Comparison of ENCODE assay signal across 21 cellular contexts in the genomic region with DNA sequence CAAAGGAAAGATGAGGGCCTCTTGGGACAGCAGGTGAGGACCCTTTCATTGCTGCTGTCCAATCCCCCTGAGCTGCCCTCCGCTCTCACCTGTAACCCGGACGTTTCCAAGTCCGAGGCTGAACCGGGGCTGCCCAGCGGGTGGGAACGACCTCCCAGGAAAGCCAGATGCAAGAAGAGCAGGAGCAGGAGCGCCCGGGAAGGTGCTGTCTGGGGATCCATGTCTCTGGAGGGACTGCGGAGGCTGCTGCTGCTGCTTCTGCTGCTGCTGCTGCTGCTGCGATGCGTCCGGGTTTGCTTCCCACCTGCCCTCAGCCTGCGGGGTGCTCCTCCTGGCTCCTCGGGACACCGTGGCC. TPM values are rescaled to one million over a fixed set of nuclear protein-coding genes. Genes with fewer than 3 reads are reported as not detected.
DNase-seq lines count a peak whose midpoint lies in the region; FAIRE-seq and TF ChIP-seq lines count a peak whose summit lies in the region.
"Had no signal": no experiment of that assay in that cellular context is flagged by ENCODE, and none has a peak within 500 bp of the region (broad histone marks: within the 10 kb centered on the region; RNA-seq: fewer than 3 reads in every experiment).

A gene (minus strand): TSS at position 333 of the 355 bp plus-strand sequence. CDS start 112 bp downstream, at position 221.

- FAIRE-seq in D721Med (lab: Jason Lieb, UNC) = no peak
- FAIRE-seq: colon, endometrium, HTR-8/SVneo had no signal

- H3K27me3 ChIP-seq in H9 (ENCODE audit: insufficient read depth, low read length) (no peaks in the 10 kb centered on the region; the same call in 1 of the 2 replicates), WERI-Rb-1 (ENCODE audit: insufficient read depth, low read depth, severe bottlenecking) (no peaks in the 10 kb centered on the region), skeletal muscle satellite cell (ENCODE audit: control insufficient read depth, insufficient read depth, low read length) (peaks cover 70% of the 10 kb centered on the region), vagina (no peaks in the 10 kb centered on the region)

- peaks cover 6 to 15% of the 10 kb centered on the region in 2 experiments; a peak in 3 of 4 replicates for H3K4me1 Mint-ChIP-seq in H9
- H3K4me1 Mint-ChIP-seq: activated CD4-positive, alpha-beta memory T cell treated with anti-CD3 and anti-CD28 coated beads, Interleukin-2, amount 10 ng/mL, durations not matched to agents 7 days and 5 days had no signal

- H3K9me3 ChIP-seq in H9 (ENCODE audit: control insufficient read depth, low read depth, low read length) (no peaks in the 10 kb centered on the region), WERI-Rb-1 (ENCODE audit: severe bottlenecking) (no peaks in the 10 kb centered on the region), skeletal muscle satellite cell (replicated peaks; ENCODE audit: low read length) (no peaks in the 10 kb centered on the region), vagina (no peaks in the 10 kb centered on the region)
- H3K9me3 ChIP-seq: ascending aorta, left lung had no signal

- no peak within 1 kb of the TSS for H2BK15ac ChIP-seq in H9 (ENCODE audit: low read depth, low read length)

- H3K9me3 Mint-ChIP-seq in H9 = no peaks in the 10 kb centered on the region
- H3K9me3 Mint-ChIP-seq: activated CD4-positive, alpha-beta memory T cell treated with anti-CD3 and anti-CD28 coated beads, Interleukin-2, amount 10 ng/mL, durations not matched to agents 7 days and 5 days; activated naive CD4-positive, alpha-beta T cell treated with anti-CD3 and anti-CD28 coated beads, Interleukin-2, amount 10 ng/mL, durations not matched to agents 7 days and 5 days; activated T-cell treated with anti-CD3 and anti-CD28 coated beads, Interleukin-2, amount 50 U/mL, for 4 hours had no signal

- H3K18ac ChIP-seq in H9 (ENCODE audit: insufficient read length, low read depth, low read length) = no peak within 1 kb of the TSS

- no peak within 1 kb of the TSS for H3K4ac ChIP-seq in H9 (ENCODE audit: low read depth, low read length)

- peak within 1 kb of the TSS in 1 of 2 experiments; percentile 31; a peak in 3 of 5 replicates for H3K4me3 Mint-ChIP-seq in H9
- H3K4me3 Mint-ChIP-seq: activated CD4-positive, alpha-beta memory T cell treated with anti-CD3 and anti-CD28 coated beads, Interleukin-2, amount 10 ng/mL, durations not matched to agents 7 days and 5 days; activated naive CD4-positive, alpha-beta T cell treated with anti-CD3 and anti-CD28 coated beads, Interleukin-2, amount 10 ng/mL, durations not matched to agents 7 days and 5 days; activated T-cell treated with anti-CD3 and anti-CD28 coated beads, Interleukin-2, amount 50 U/mL, for 4 hours had no signal

- no peak within 1 kb of the TSS; the same call in 1 of the 2 replicates for H3K14ac ChIP-seq in H9 (ENCODE audit: insufficient read depth, low read length)

- H3K9ac ChIP-seq in H9 (ENCODE audit: extremely low read depth, insufficient read length, low read length) (no peak within 1 kb of the TSS), skeletal muscle satellite cell (ENCODE audit: low read depth, low read length) (no peak within 1 kb of the TSS)

- no peak within 1 kb of the TSS for H2AK5ac ChIP-seq in H9 (ENCODE audit: insufficient read length, low read length)

- H3K36me3 ChIP-seq in WERI-Rb-1 (no peaks in the 10 kb centered on the region), skeletal muscle satellite cell (ENCODE audit: insufficient read depth, low read length) (no peaks in the 10 kb centered on the region), vagina (no peaks in the 10 kb centered on the region)
- H3K36me3 ChIP-seq: ascending aorta, left lung had no signal

- H4K8ac ChIP-seq in H9 (replicated peaks; ENCODE audit: insufficient read length, low read depth, low read length) = no peak within 1 kb of the TSS

- no peak within 1 kb of the TSS for H2BK12ac ChIP-seq in H9 (ENCODE audit: insufficient read length, low read depth, low read length)

- H2AFZ ChIP-seq in H9 (ENCODE audit: low read length) = no peak within 1 kb of the TSS

- H2BK5ac ChIP-seq in H9 (ENCODE audit: insufficient read length, low read length) = no peak within 1 kb of the TSS

- H4K91ac ChIP-seq in H9 (ENCODE audit: insufficient read length, low read depth, low read length) = no peak within 1 kb of the TSS

- H3K4me3 ChIP-seq in WERI-Rb-1 (ENCODE audit: low read depth, low read length) = no peak within 1 kb of the TSS
- peak within 1 kb of the TSS; percentile 35 for H3K4me3 ChIP-seq in iPS-11a (ENCODE audit: low read depth, low read length)
- no peak within 1 kb of the TSS for H3K4me3 ChIP-seq in skeletal muscle satellite cell (ENCODE audit: low read length)
- H3K4me3 ChIP-seq in vagina = no peak within 1 kb of the TSS
- H3K4me3 ChIP-seq: ascending aorta, left lung, skin epidermis had no signal

- no peak within 1 kb of the TSS; a peak in 1 of 7 replicates for H3K27ac Mint-ChIP-seq in H9
- H3K27ac Mint-ChIP-seq: activated CD4-positive, alpha-beta memory T cell treated with anti-CD3 and anti-CD28 coated beads, Interleukin-2, amount 10 ng/mL, durations not matched to agents 7 days and 5 days; activated naive CD4-positive, alpha-beta T cell treated with anti-CD3 and anti-CD28 coated beads, Interleukin-2, amount 10 ng/mL, durations not matched to agents 7 days and 5 days had no signal

- H3K79me1 ChIP-seq in H9 (ENCODE audit: insufficient read depth, low read depth, low read length, poor library complexity, severe bottlenecking) = no peaks in the 10 kb centered on the region

- no peak within 1 kb of the TSS for H3K56ac ChIP-seq in H9 (ENCODE audit: insufficient read length, low read depth, low read length)

- in situ Hi-C loops in KBM-7 (cut with MboI; ENCODE audit: low pct_unique_long_range_greater_than_20kb, low sequenced_read_pairs) = no loop called here

- H3K79me2 ChIP-seq in H9 (ENCODE audit: insufficient read depth, low read length) = no peaks in the 10 kb centered on the region

- H3K36me3 Mint-ChIP-seq in H9 (ENCODE audit: insufficient read depth in 1 of 3, low read depth in 3 of 3) = no peaks in the 10 kb centered on the region
- H3K36me3 Mint-ChIP-seq: activated naive CD4-positive, alpha-beta T cell treated with anti-CD3 and anti-CD28 coated beads, Interleukin-2, amount 10 ng/mL, durations not matched to agents 7 days and 5 days had no signal

- H3K4me2 ChIP-seq in H9 (ENCODE audit: insufficient read depth, insufficient read length, low read length) (peak within 1 kb of the TSS; percentile 17), skeletal muscle satellite cell (ENCODE audit: low read length) (peak within 1 kb of the TSS; percentile 9)

- no peaks in the 10 kb centered on the region for H3K23me2 ChIP-seq in H9 (ENCODE audit: insufficient read length, low read depth, low read length, poor library complexity, severe bottlenecking)

- WGBS in H9 (ENCODE audit: extremely low coverage, insufficient read length, low lambda C conversion rate) = no CpG with 5 or more reads among the region's 16 CpGs

- H3K27me3 Mint-ChIP-seq in H9 (ENCODE audit: low read depth) = peaks cover 70% of the 10 kb centered on the region

- H4K20me1 ChIP-seq in H9 (ENCODE audit: control insufficient read depth, insufficient read depth, insufficient read length) = no peaks in the 10 kb centered on the region

- TF ChIP-seq CTCF in H9 (conservative IDR thresholded peaks at IDR 0.05) (no peak), WERI-Rb-1 (IDR thresholded peaks at IDR 0.05; ENCODE audit: low read depth, low read length) (no peak), vagina (IDR thresholded peaks at IDR 0.05) (no peak), D721Med (IDR thresholded peaks at IDR 0.05; ENCODE audit: insufficient read depth, missing control alignments) (no peak)

- TF ChIP-seq POLR2A in vagina (IDR thresholded peaks at IDR 0.05) = no peak

- no peak within 1 kb of the TSS for H4K5ac ChIP-seq in H9 (ENCODE audit: insufficient read length, low read depth, low read length)

- H3K4me1 ChIP-seq in H9 (ENCODE audit: insufficient read depth, low read length) (no peaks in the 10 kb centered on the region), skeletal muscle satellite cell (ENCODE audit: control insufficient read depth, insufficient read depth, low read length) (no peaks in the 10 kb centered on the region), vagina (no peaks in the 10 kb centered on the region)
- H3K4me1 ChIP-seq: ascending aorta, left lung had no signal

- H3K27ac ChIP-seq in H9 (ENCODE audit: insufficient read length, low read depth, low read length) (no peak within 1 kb of the TSS), WERI-Rb-1 (peak within 1 kb of the TSS; percentile 72), vagina (no peak within 1 kb of the TSS)
- H3K27ac ChIP-seq: ascending aorta, left lung, RWPE1, skin epidermis, VCaP had no signal

- intact Hi-C loops in vagina (cut with DNase I) = no loop called here

- no peak within 1 kb of the TSS for H2BK120ac ChIP-seq in H9 (ENCODE audit: low read depth, low read length, poor library complexity, severe bottlenecking)

- no peak within 1 kb of the TSS for H2BK20ac ChIP-seq in H9 (ENCODE audit: low read depth, low read length, poor library complexity, severe bottlenecking)

- H3K23ac ChIP-seq in H9 (ENCODE audit: insufficient read length, low read depth, low read length) = no peak within 1 kb of the TSS

- H3T11ph ChIP-seq in H9 (ENCODE audit: low read length) = no peak within 1 kb of the TSS

- DNase-seq in H9 (no peak), WERI-Rb-1 (no peak), vagina (ENCODE audit: extremely low spot score in 2 of 2) (no peak), KBM-7 (no peak), D721Med (ENCODE audit: insufficient read length, low spot score) (no peak)
- DNase-seq: NK-92 treated with Interleukin-12 subunit alpha and Interleukin-12 subunit beta, amount 100 ng/mL, for 24 hours had no signal

RNA-seq across cellular contexts. Expression of the gene that starts here (rescaled TPM):
- total RNA-seq in H9 (2021) = 0.35 TPM in 1 of 2 replicates, not detected in the other
- not detected in 2 replicates for total RNA-seq in skeletal muscle satellite cell (2012; rRNA removed)
- not detected for total RNA-seq in vagina
- total RNA-seq: activated CD4-positive, alpha-beta memory T cell treated with anti-CD3 and anti-CD28 coated beads, Interleukin-2, amount 10 ng/mL, durations not matched to agents 7 days and 5 days; activated T-cell treated with anti-CD3 and anti-CD28 coated beads, Interleukin-2, amount 50 U/mL, for 4 hours; ascending aorta; left lung; osteocyte; subcutaneous adipose tissue had no signal
